Comparison of ENCODE assay signal across 6 cellular contexts in the genomic region with DNA sequence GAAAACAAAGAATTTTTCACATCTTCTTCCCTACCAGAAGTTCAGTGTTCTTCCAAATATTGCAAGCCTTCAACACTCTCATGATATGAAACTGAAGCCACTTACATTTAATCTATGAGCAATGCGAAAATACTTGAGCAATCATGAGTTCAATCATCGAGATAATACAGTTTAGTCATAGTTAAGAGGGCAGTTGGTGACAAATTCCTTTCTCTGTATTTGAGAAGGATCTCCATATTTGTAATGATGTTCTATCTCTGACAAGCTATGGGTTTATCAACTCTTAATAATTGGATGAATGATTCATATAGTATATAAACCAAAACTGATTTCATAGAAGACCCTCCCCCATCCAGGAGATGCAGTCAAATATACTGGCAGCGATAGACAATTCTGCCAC. TPM values are rescaled to one million over a fixed set of nuclear protein-coding genes. Genes with fewer than 3 reads are reported as not detected.
"Had no signal": no experiment of that assay in that cellular context is flagged by ENCODE, and none has a peak within 500 bp of the region (broad histone marks: within the 10 kb centered on the region; RNA-seq: fewer than 3 reads in every experiment).

No MANE protein-coding gene starts in this region.

- H3K4me1 Mint-ChIP-seq: GM23338, H9, IgD-negative memory B cell had no signal

- ATAC-seq: GM23338, HepG2 had no signal

- H3K4me3 Mint-ChIP-seq: GM23338, H9, IgD-negative memory B cell had no signal

- DNase-seq: H9, HCEC 1CT had no signal

- H3K4me3 ChIP-seq: GM23338 had no signal

- H3K9me3 Mint-ChIP-seq: GM23338, H9, IgD-negative memory B cell had no signal

RNA-seq across cellular contexts. Expression of gene PYHIN1, which starts 29.7 kb away (rescaled TPM):
- total RNA-seq: GM23338, H1, H9, HepG2 had no signal
